Comparison of ENCODE assay signal across 12 cellular contexts in genomic region chr1:168509875-168510594, GRCh38. TPM values are rescaled to one million over a fixed set of nuclear protein-coding genes. Genes with fewer than 3 reads are reported as not detected.
A peak's percentile ranks its signal among the peaks of the same experiment; 100 is the strongest.
DNase-seq lines count a peak whose midpoint lies in the region; ATAC-seq and TF ChIP-seq lines count a peak whose summit lies in the region.
"Had no signal": no experiment of that assay in that cellular context is flagged by ENCODE, and none has a peak within 500 bp of the region (broad histone marks: within the 10 kb centered on the region; RNA-seq: fewer than 3 reads in every experiment).

No MANE protein-coding gene starts in this region.

- intact Hi-C loops in heart left ventricle (cut with DNase I): loop anchor here in 1 of 10 donors (5.0 kb wide), 1 partner anchor 442 kb away; no protein-coding TSS in a partner anchor
- intact Hi-C loops in testis (cut with DNase I; ENCODE audit: low total_unique reads): no loop called here
- intact Hi-C loops in CD4-positive, alpha-beta memory T cell (cut with micrococcal nuclease): loop anchor here (5.0 kb wide), 1 partner anchor 43 kb away; no protein-coding TSS in a partner anchor

- H3K4me1 Mint-ChIP-seq in T-helper 17 cell: peaks cover 32% of the 10 kb centered on the region
- peaks cover 32 to 56% (median 43%) of the 10 kb centered on the region in 4 donors for H3K4me1 Mint-ChIP-seq in CD4-positive, alpha-beta memory T cell

- ATAC-seq in heart left ventricle (peak in 3 of 4 donors; percentile 51 to 70 (median 61)), HG02840 (IDR thresholded peaks at IDR 0.05; ENCODE audit: low FRiP score, unreplicated experiment) (peak; percentile 68), T-helper 17 cell (peak; percentile 59)
- ATAC-seq: HCT116, right cardiac atrium had no signal

- DNase-seq in heart left ventricle (peak in 1 of 5 donors; percentile 37), right atrium auricular region (ENCODE audit: low spot score) (no peak), T-helper 17 cell (no peak), SIG-M5 treated with dmso at 0.1 percent for 504 hours (lab: John Stamatoyannopoulos, UW; ENCODE audit: unreplicated experiment) (no peak), A172 (ENCODE audit: low spot score) (no peak), testis (no peak)
- DNase-seq in CD4-positive, alpha-beta memory T cell: no peak
- DNase-seq: NCI-H69, right cardiac atrium had no signal

- POLR2A ChIA-PET in CD4-positive, alpha-beta memory T cell (lab: Charles Lee; ENCODE audit: partially characterized antibody): no interaction called here

- TF ChIP-seq POLR2A in heart left ventricle (IDR thresholded peaks at IDR 0.05) (no peak), testis (IDR thresholded peaks at IDR 0.05) (no peak)

- 50 to 61% (median 59%) methylated on average over 8 of the region's 8 CpGs for WGBS in heart left ventricle, 4 donors
- WGBS in testis, 2 donors: 81 to 90% methylated on average over 8 of the region's 8 CpGs

- H3K36me3 Mint-ChIP-seq in T-helper 17 cell (ENCODE audit: low read depth): peaks cover 3% of the 10 kb centered on the region
- H3K36me3 Mint-ChIP-seq in CD4-positive, alpha-beta memory T cell: no peaks in the 10 kb centered on the region

- H3K9me3 ChIP-seq in heart left ventricle (no peaks in the 10 kb centered on the region), right atrium auricular region (no peaks in the 10 kb centered on the region), T-helper 17 cell (ENCODE audit: control insufficient read depth, low read length, poor library complexity, severe bottlenecking) (no peaks in the 10 kb centered on the region), testis (no peaks in the 10 kb centered on the region)
- H3K9me3 ChIP-seq in CD4-positive, alpha-beta memory T cell (ENCODE audit: control insufficient read depth in 1 of 2, low read length in 2 of 2): no peaks in the 10 kb centered on the region

- H3K27me3 Mint-ChIP-seq in T-helper 17 cell: no peaks in the 10 kb centered on the region
- H3K27me3 Mint-ChIP-seq in CD4-positive, alpha-beta memory T cell: no peaks in the 10 kb centered on the region

- H3K27me3 ChIP-seq in heart left ventricle (no peaks in the 10 kb centered on the region), right atrium auricular region (no peaks in the 10 kb centered on the region), testis (no peaks in the 10 kb centered on the region)
- H3K27me3 ChIP-seq in CD4-positive, alpha-beta memory T cell (ENCODE audit: insufficient read depth, low read length): no peaks in the 10 kb centered on the region

- no peak overlapping the region for H3K4me3 Mint-ChIP-seq in T-helper 17 cell
- peak overlapping the region in 2 of 8 donors; percentile 17 to 53 for H3K4me3 Mint-ChIP-seq in CD4-positive, alpha-beta memory T cell

- CTCF ChIA-PET in CD4-positive, alpha-beta memory T cell (lab: Charles Lee; ENCODE audit: partially characterized antibody): interaction anchor here (1.0 kb wide), 1 partner anchor 167 kb away, joined by 3 read pairs; no protein-coding TSS in a partner anchor

- no peaks in the 10 kb centered on the region for H3K36me3 ChIP-seq in heart left ventricle
- H3K36me3 ChIP-seq in right atrium auricular region: no peaks in the 10 kb centered on the region
- H3K36me3 ChIP-seq in testis (ENCODE audit: low read depth, missing control alignments): no peaks in the 10 kb centered on the region
- no peaks in the 10 kb centered on the region for H3K36me3 ChIP-seq in CD4-positive, alpha-beta memory T cell (ENCODE audit: insufficient read depth, low read length)

- H3K9me3 Mint-ChIP-seq in CD4-positive, alpha-beta memory T cell: no peaks in the 10 kb centered on the region

- H3K4me3 ChIP-seq in heart left ventricle (no peak overlapping the region), right atrium auricular region (no peak overlapping the region), testis (no peak overlapping the region)
- no peak overlapping the region for H3K4me3 ChIP-seq in CD4-positive, alpha-beta memory T cell (ENCODE audit: low read length in 2 of 2)

- peak overlapping the region; percentile 12 for H3K27ac Mint-ChIP-seq in T-helper 17 cell
- peak overlapping the region in 3 of 7 donors; percentile 45 to 76 (median 68) for H3K27ac Mint-ChIP-seq in CD4-positive, alpha-beta memory T cell

- H3K4me1 ChIP-seq in heart left ventricle (peaks cover 0 to 50% (median 8%) of the 10 kb centered on the region in 12 donors), right atrium auricular region (peaks cover 0 to 8% of the 10 kb centered on the region in 2 donors), testis (no peaks in the 10 kb centered on the region)
- peaks cover 30% of the 10 kb centered on the region for H3K4me1 ChIP-seq in CD4-positive, alpha-beta memory T cell (ENCODE audit: insufficient read depth, low read length)

- H3K27ac ChIP-seq in heart left ventricle: peak overlapping the region in 1 of 12 donors; percentile 7
- no peak overlapping the region for H3K27ac ChIP-seq in right atrium auricular region
- H3K27ac ChIP-seq in testis: no peak overlapping the region
- no peak overlapping the region for H3K27ac ChIP-seq in CD4-positive, alpha-beta memory T cell (ENCODE audit: low read depth, low read length)
- H3K27ac ChIP-seq: VCaP had no signal

- TF ChIP-seq CTCF in heart left ventricle (IDR thresholded peaks at IDR 0.05) (no peak), right atrium auricular region (IDR thresholded peaks at IDR 0.05) (no peak), testis (IDR thresholded peaks at IDR 0.05) (no peak)

RNA-seq across cellular contexts. Expression of gene XCL2, which starts 33.8 kb away (rescaled TPM):
- total RNA-seq in heart left ventricle (1 to 10 TPM in 2 of 9 donors, not detected in 7; 2.7 to 3.6 TPM), right atrium auricular region (not detected), T-helper 17 cell (not detected), testis (not detected)
- polyA plus RNA-seq in heart left ventricle (not detected), testis (ENCODE audit: insufficient read depth, low read depth, low replicate concordance) (2.0 TPM)
- total RNA-seq in A172 (2014; rRNA removed; shearing (Covaris generic)): not detected in 2 replicates
- not detected for total RNA-seq in CD4-positive, alpha-beta memory T cell
- polyA plus RNA-seq in CD4-positive, alpha-beta memory T cell: 1 to 10 TPM; 1.4 to 2.8 TPM
- polyA plus RNA-seq: right cardiac atrium had no signal
